In the genomic region with DNA sequence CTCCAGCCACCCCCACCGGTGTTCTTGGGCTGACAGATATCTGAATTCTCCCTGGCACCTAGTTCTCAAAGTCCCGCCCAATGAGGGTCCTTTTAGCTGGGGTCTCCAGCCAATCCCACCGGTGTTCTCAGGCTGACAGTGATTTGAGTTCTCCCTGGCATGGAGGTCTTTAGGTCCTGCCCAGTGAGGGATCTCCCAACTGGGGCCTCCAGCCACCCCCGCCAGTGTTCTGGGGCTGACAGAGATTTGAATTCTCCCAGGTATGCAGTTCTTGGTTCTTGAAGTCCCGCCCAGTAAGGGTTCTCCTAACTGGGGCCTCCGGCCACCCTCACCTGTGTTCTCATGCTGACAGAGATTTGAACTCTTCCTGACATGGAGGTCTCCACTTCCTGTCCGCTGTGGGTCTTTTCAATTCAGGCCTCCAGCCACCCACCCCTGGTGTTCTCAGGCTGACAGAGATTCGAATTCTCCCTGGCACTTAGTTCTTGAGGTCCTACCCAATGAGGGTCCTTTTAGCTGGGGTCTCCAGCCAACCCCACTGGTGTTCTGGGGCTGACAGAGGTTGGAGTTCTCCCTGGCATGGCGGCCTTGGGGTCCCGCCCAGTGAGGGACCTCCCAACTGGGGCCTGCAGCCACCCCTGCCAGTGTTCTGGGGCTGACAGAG, we compare ENCODE assay signal across 11 cellular contexts.
DNase-seq lines count a peak whose midpoint lies in the region; ATAC-seq and TF ChIP-seq lines count a peak whose summit lies in the region.
"Had no signal": no experiment of that assay in that cellular context is flagged by ENCODE, and none has a peak within 500 bp of the region (broad histone marks: within the 10 kb centered on the region; RNA-seq: fewer than 3 reads in every experiment).

No MANE protein-coding gene starts in this region.

- no peak overlapping the region for H2AFZ ChIP-seq in neuronal stem cell (ENCODE audit: low read length)

- H3K36me3 ChIP-seq in transverse colon (no peaks in the 10 kb centered on the region), neuronal stem cell (replicated peaks in 1 of 2; ENCODE audit: control insufficient read depth in 2 of 2, insufficient read depth in 2 of 2, low read length in 2 of 2) (no peaks in the 10 kb centered on the region)

- no peaks in the 10 kb centered on the region for H3K9me3 Mint-ChIP-seq in activated T-helper 1 cell treated with anti-CD3 and anti-CD28 coated beads, Interleukin-12 subunit alpha, Interleukin-12 subunit beta, Interleukin-2, Interleukin-4 antibody, amounts not matched to agents 30 ng/mL and 10 ng/mL and 1 ng/mL, durations not matched to agents 14 hours and 24 hours and 36 hours
- H3K9me3 Mint-ChIP-seq: neural crest cell had no signal

- intact Hi-C loops in activated T-helper 1 cell treated with anti-CD3 and anti-CD28 coated beads, Interleukin-12 subunit alpha, Interleukin-12 subunit beta, Interleukin-2, Interleukin-4 antibody, amounts not matched to agents 30 ng/mL and 10 ng/mL and 1 ng/mL, durations not matched to agents 14 hours and 24 hours and 36 hours (cut with micrococcal nuclease) = no loop called here
- intact Hi-C loops in transverse colon (cut with DNase I; ENCODE audit: low total_unique reads) = no loop called here

- no peak overlapping the region for H3K4me3 ChIP-seq in transverse colon
- no peak overlapping the region for H3K4me3 ChIP-seq in neuronal stem cell (ENCODE audit: low read length in 2 of 2)
- H3K4me3 ChIP-seq: GM12878 had no signal

- H3K79me1 ChIP-seq in neuronal stem cell (ENCODE audit: low read depth, low read length) = no peaks in the 10 kb centered on the region

- no peak for TF ChIP-seq CTCF in transverse colon (IDR thresholded peaks at IDR 0.05)

- H3K4me1 ChIP-seq in transverse colon (no peaks in the 10 kb centered on the region), neuronal stem cell (ENCODE audit: control insufficient read depth in 2 of 2, insufficient read depth in 1 of 2, low read depth in 1 of 2, low read length in 2 of 2) (no peaks in the 10 kb centered on the region)

- H3K9ac ChIP-seq in neuronal stem cell (ENCODE audit: low read depth, low read length, poor library complexity) = no peak overlapping the region

- H2BK12ac ChIP-seq in neuronal stem cell (ENCODE audit: low read length) = no peak overlapping the region

- H3K14ac ChIP-seq in neuronal stem cell (ENCODE audit: low read length) = no peak overlapping the region

- in situ Hi-C loops in transverse colon (cut with MboI; ENCODE audit: low pct_ligation_motif_present in 1 of 4, low pct_unique_long_range_greater_than_20kb in 1 of 4, low sequenced_read_pairs in 3 of 4) = no loop called here

- H2BK15ac ChIP-seq in neuronal stem cell (ENCODE audit: low read length) = no peak overlapping the region

- no peak overlapping the region for H3K27ac Mint-ChIP-seq in activated T-helper 1 cell treated with anti-CD3 and anti-CD28 coated beads, Interleukin-12 subunit alpha, Interleukin-12 subunit beta, Interleukin-2, Interleukin-4 antibody, amounts not matched to agents 30 ng/mL and 10 ng/mL and 1 ng/mL, durations not matched to agents 14 hours and 24 hours and 36 hours

- no peak overlapping the region for H2AK5ac ChIP-seq in neuronal stem cell (ENCODE audit: low read depth, low read length)

- TF ChIP-seq POLR2A in transverse colon (IDR thresholded peaks at IDR 0.05) = no peak

- WGBS in transverse colon (ENCODE audit: low coverage in 1 of 2), 2 donors = 95 to 100% methylated on average over 4 to 10 of the region's 10 CpGs
- no CpG with 5 or more reads among the region's 10 CpGs for WGBS in neuronal stem cell (ENCODE audit: extremely low coverage in 2 of 2, insufficient read length in 2 of 2, insufficient replicate concordance in 1 of 2), 2 donors

- ATAC-seq in left lobe of liver = no peak
- ATAC-seq: GM12878 had no signal

- H2BK120ac ChIP-seq in neuronal stem cell (ENCODE audit: low read depth, low read length) = no peak overlapping the region

- TF ChIP-seq EP300 in transverse colon (IDR thresholded peaks at IDR 0.05; ENCODE audit: low read depth) = no peak

- no peak overlapping the region for H4K91ac ChIP-seq in neuronal stem cell (ENCODE audit: low read depth, low read length, poor library complexity)

- no peak overlapping the region for H4K8ac ChIP-seq in neuronal stem cell (ENCODE audit: low read depth, low read length)

- H3K27me3 ChIP-seq in transverse colon (no peaks in the 10 kb centered on the region), neuronal stem cell (ENCODE audit: control insufficient read depth in 3 of 3, insufficient read depth in 3 of 3, low read depth in 1 of 3, low read length in 3 of 3) (no peaks in the 10 kb centered on the region)

- DNase-seq in activated T-helper 1 cell treated with Interleukin-2 at 50 U/mL for 16 hours (ENCODE audit: low read depth) (peak; percentile 0), left lobe of liver (ENCODE audit: low spot score) (peak; percentile 42), transverse colon (peak; percentile 6), neuronal stem cell (ENCODE audit: low spot score) (no peak), substantia nigra (lab: John Stamatoyannopoulos, UW) (no peak), cerebellar nuclear complex (lab: John Stamatoyannopoulos, UW) (no peak)
- DNase-seq in activated T-helper 1 cell treated with anti-CD3 and anti-CD28 coated beads, Interleukin-12 subunit alpha, Interleukin-12 subunit beta, Interleukin-2, Interleukin-4 antibody, amounts not matched to agents 30 ng/mL and 10 ng/mL and 1 ng/mL, durations not matched to agents 14 hours and 24 hours and 36 hours (ENCODE audit: low spot score) = no peak
- DNase-seq in activated naive CD4-positive, alpha-beta T cell treated with anti-CD3 and anti-CD28 coated beads, Interleukin-2, amount 50 U/mL, for 16 hours = peak; percentile 9
- DNase-seq: NCI-H748 treated with DMSO at 0.1 percent for 48 hours had no signal

- H2BK5ac ChIP-seq in neuronal stem cell (ENCODE audit: low read length) = no peak overlapping the region

- H3K4me3 Mint-ChIP-seq in activated T-helper 1 cell treated with anti-CD3 and anti-CD28 coated beads, Interleukin-12 subunit alpha, Interleukin-12 subunit beta, Interleukin-2, Interleukin-4 antibody, amounts not matched to agents 30 ng/mL and 10 ng/mL and 1 ng/mL, durations not matched to agents 14 hours and 24 hours and 36 hours = no peak overlapping the region
- H3K4me3 Mint-ChIP-seq: neural crest cell had no signal

- H3K27me3 Mint-ChIP-seq in activated T-helper 1 cell treated with anti-CD3 and anti-CD28 coated beads, Interleukin-12 subunit alpha, Interleukin-12 subunit beta, Interleukin-2, Interleukin-4 antibody, amounts not matched to agents 30 ng/mL and 10 ng/mL and 1 ng/mL, durations not matched to agents 14 hours and 24 hours and 36 hours (ENCODE audit: insufficient read depth) = no peaks in the 10 kb centered on the region

- no peak overlapping the region for H3K27ac ChIP-seq in transverse colon
- no peak overlapping the region for H3K27ac ChIP-seq in neuronal stem cell (replicated peaks; ENCODE audit: low read length)
- H3K27ac ChIP-seq in substantia nigra (ENCODE audit: low read depth, low read length, poor library complexity, severe bottlenecking) = no peak overlapping the region

- no peak overlapping the region for H3K23ac ChIP-seq in neuronal stem cell (ENCODE audit: low read depth, low read length, poor library complexity)

- no peaks in the 10 kb centered on the region for H3K9me3 ChIP-seq in transverse colon
- H3K9me3 ChIP-seq in neuronal stem cell (replicated peaks in 1 of 2; ENCODE audit: control insufficient read depth in 2 of 2, insufficient read depth in 1 of 2, low read depth in 1 of 2, low read length in 2 of 2) = peaks cover 0 to 4% of the 10 kb centered on the region in 2 donors

- H3K4me1 Mint-ChIP-seq in activated T-helper 1 cell treated with anti-CD3 and anti-CD28 coated beads, Interleukin-12 subunit alpha, Interleukin-12 subunit beta, Interleukin-2, Interleukin-4 antibody, amounts not matched to agents 30 ng/mL and 10 ng/mL and 1 ng/mL, durations not matched to agents 14 hours and 24 hours and 36 hours (ENCODE audit: low read depth) = no peaks in the 10 kb centered on the region
- H3K4me1 Mint-ChIP-seq: neural crest cell had no signal

- H3K4me2 ChIP-seq in neuronal stem cell (ENCODE audit: insufficient read depth, low read length, poor library complexity, severe bottlenecking) = no peak overlapping the region

- peaks cover 7% of the 10 kb centered on the region for H3K36me3 Mint-ChIP-seq in activated T-helper 1 cell treated with anti-CD3 and anti-CD28 coated beads, Interleukin-12 subunit alpha, Interleukin-12 subunit beta, Interleukin-2, Interleukin-4 antibody, amounts not matched to agents 30 ng/mL and 10 ng/mL and 1 ng/mL, durations not matched to agents 14 hours and 24 hours and 36 hours (ENCODE audit: low read depth)

- H3K18ac ChIP-seq in neuronal stem cell (ENCODE audit: low read length) = no peak overlapping the region

- no peak overlapping the region for H3K4ac ChIP-seq in neuronal stem cell (ENCODE audit: low read length)

Comparison
In these comparisons a context has a peak if more than half of its experiments do, and no peak if none do; other contexts are left out.
1. DNase-seq: peak in activated T-helper 1 cell treated with Interleukin-2 at 50 U/mL for 16 hours (single experiment), activated naive CD4-positive, alpha-beta T cell treated with anti-CD3 and anti-CD28 coated beads, Interleukin-2, amount 50 U/mL, for 16 hours (single experiment), left lobe of liver (single experiment) and transverse colon (single experiment); none in activated T-helper 1 cell treated with anti-CD3 and anti-CD28 coated beads, Interleukin-12 subunit alpha, Interleukin-12 subunit beta, Interleukin-2, Interleukin-4 antibody, amounts not matched to agents 30 ng/mL and 10 ng/mL and 1 ng/mL, durations not matched to agents 14 hours and 24 hours and 36 hours (single experiment), neuronal stem cell (single experiment), substantia nigra (0 of 49) and cerebellar nuclear complex (0 of 2).